In genomic region chr11:1823376-1824220, GRCh38 we compare ENCODE assay signal across 27 cellular contexts. TPM values are rescaled to one million over a fixed set of nuclear protein-coding genes. Genes with fewer than 3 reads are reported as not detected.
"Had no signal": no experiment of that assay in that cellular context is flagged by ENCODE, and none has a peak within 500 bp of the region (broad histone marks: within the 10 kb centered on the region; RNA-seq: fewer than 3 reads in every experiment).

No MANE protein-coding gene starts in this region.

- H3K4me1 ChIP-seq: adrenal gland had no signal

- H2AFZ ChIP-seq: hepatocyte had no signal

- DNase-seq: activated CD8-positive, alpha-beta memory T cell treated with anti-CD3 and anti-CD28 coated beads, Interleukin-2, amount 50 U/mL, for 48 hours; activated effector memory CD4-positive, alpha-beta T cell treated with Interleukin-2 at 50 U/mL for 16 hours; activated naive CD4-positive, alpha-beta T cell treated with anti-CD3 and anti-CD28 coated beads, Interleukin-2, amount 10 ng/mL, durations not matched to agents 7 days and 5 days; activated T-cell treated with anti-CD3 and anti-CD28 coated beads, Interleukin-2, amount 50 U/mL, for 48 hours; adrenal gland; central memory CD4-positive, alpha-beta T cell; dermis blood vessel endothelial cell; effector CD8-positive, alpha-beta T cell; foreskin melanocyte; immature natural killer cell; left ventricle myocardium inferior; nephron progenitor cell; occipital lobe; spleen; stimulated activated CD4-positive, alpha-beta T cell treated with anti-CD3 and anti-CD28 coated beads, Interleukin-4, amount 100 ng/mL, for 1 hour; stimulated activated naive CD4-positive, alpha-beta T cell treated with Interleukin-2 at 50 U/mL for 16 hours; T1000 had no signal

- H3K27ac Mint-ChIP-seq: activated naive CD4-positive, alpha-beta T cell treated with anti-CD3 and anti-CD28 coated beads, Interleukin-2, amount 10 ng/mL, durations not matched to agents 7 days and 5 days; immature natural killer cell; memory B cell; nephron progenitor cell; T-helper 1 cell treated with Interleukin-12 subunit alpha and Interleukin-12 subunit beta and Interleukin-4 antibody, amounts not matched to agents 30 μg/mL and 1 μg/mL, for 36 hours; WTC11 had no signal

- H3K4me1 Mint-ChIP-seq: activated naive CD4-positive, alpha-beta T cell treated with anti-CD3 and anti-CD28 coated beads, Interleukin-2, amount 10 ng/mL, durations not matched to agents 7 days and 5 days had no signal

- H3K9me3 ChIP-seq: adrenal gland, ascending aorta had no signal

- H3K36me3 Mint-ChIP-seq: activated naive CD4-positive, alpha-beta T cell treated with anti-CD3 and anti-CD28 coated beads, Interleukin-2, amount 10 ng/mL, durations not matched to agents 7 days and 5 days; immature natural killer cell; WTC11 had no signal

- H3K27ac ChIP-seq: adrenal gland, hepatocyte, left ventricle myocardium inferior, spleen, upper lobe of left lung had no signal

- H3K79me2 ChIP-seq: hepatocyte had no signal

- H3K4me3 ChIP-seq: adrenal gland, ascending aorta, hepatocyte, left ventricle myocardium inferior, spleen, upper lobe of left lung had no signal

- H3K36me3 ChIP-seq: adrenal gland, ascending aorta, left ventricle myocardium inferior, spleen, upper lobe of left lung had no signal

- H3K27me3 ChIP-seq: adrenal gland, ascending aorta, hepatocyte, upper lobe of left lung had no signal

- H3K4me3 Mint-ChIP-seq: activated naive CD4-positive, alpha-beta T cell treated with anti-CD3 and anti-CD28 coated beads, Interleukin-2, amount 10 ng/mL, durations not matched to agents 7 days and 5 days; immature natural killer cell; memory B cell; nephron progenitor cell; T-helper 1 cell treated with Interleukin-12 subunit alpha and Interleukin-12 subunit beta and Interleukin-4 antibody, amounts not matched to agents 30 μg/mL and 1 μg/mL, for 36 hours; WTC11 had no signal

- ATAC-seq: WTC11 had no signal

- H3K4me2 ChIP-seq: hepatocyte had no signal

RNA-seq across cellular contexts. Expression of gene SYT8, which starts 11.2 kb away (rescaled TPM):
- total RNA-seq: ascending aorta, dermis blood vessel endothelial cell, left ventricle myocardium inferior, mononuclear cell, occipital lobe, posterior vena cava, spleen, subcutaneous adipose tissue had no signal
- polyA plus RNA-seq: immature natural killer cell had no signal

RNA-seq across cellular contexts. Expression of gene TNNI2, which starts 15.2 kb away (rescaled TPM):
- total RNA-seq: ascending aorta, dermis blood vessel endothelial cell, left ventricle myocardium inferior, renal cortical epithelial cell, WTC11 had no signal

RNA-seq across cellular contexts. Expression of gene LSP1, which starts 29.3 kb away (rescaled TPM):
- total RNA-seq: dermis blood vessel endothelial cell, renal cortical epithelial cell had no signal
